ENCODE assay signal across 34 cellular contexts in the genomic region with DNA sequence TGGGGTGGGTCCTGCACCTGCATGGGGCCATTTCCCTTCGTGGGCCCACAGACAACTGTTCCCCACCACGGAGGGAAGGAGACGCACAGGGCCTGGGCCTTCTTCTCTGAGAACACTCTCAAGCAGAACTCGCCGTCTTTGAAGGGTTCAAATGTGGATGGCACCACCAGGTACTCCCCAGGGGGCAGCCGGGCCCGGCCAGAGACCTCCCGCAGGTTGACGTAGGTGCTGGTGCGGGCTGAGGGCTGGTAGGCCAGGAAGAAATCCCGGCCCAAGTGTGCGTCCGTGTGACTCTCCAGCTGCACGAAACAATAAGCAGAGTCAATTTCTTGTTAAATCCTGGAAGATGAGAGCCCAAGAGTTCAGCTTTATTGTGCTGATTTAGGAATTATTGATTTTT. TPM values are rescaled to one million over a fixed set of nuclear protein-coding genes. Genes with fewer than 3 reads are reported as not detected.
"Had no signal": no experiment of that assay in that cellular context is flagged by ENCODE, and none has a peak within 500 bp of the region (broad histone marks: within the 10 kb centered on the region; RNA-seq: fewer than 3 reads in every experiment).

No MANE protein-coding gene starts in this region.

- H3K4me2 ChIP-seq: KMS-11 had no signal

- H3K9me3 ChIP-seq: MG63 had no signal

- H3K4me3 ChIP-seq: MG63 had no signal

- DNase-seq: Karpas-422, Kasumi-1, KG1, MG63, MM.1S, MV-4-11, NCI-H1048, NCI-H1092, NCI-H1092 treated with DMSO at 0.1 percent for 48 hours, NCI-H1105 treated with DMSO at 0.1 percent for 48 hours, NCI-H1417 treated with DMSO at 0.1 percent for 48 hours, NCI-H1436 treated with DMSO at 0.1 percent for 48 hours, NCI-H146, NCI-H1694, NCI-H1694 treated with DMSO at 0.1 percent for 48 hours, NCI-H187, NCI-H187 treated with DMSO at 0.1 percent for 48 hours, NCI-H1930, NCI-H2029, NCI-H2029 treated with DMSO at 0.1 percent for 48 hours, NCI-H2081 treated with DMSO at 0.1 percent for 48 hours, NCI-H2107, NCI-H2171, NCI-H2171 treated with DMSO at 0.1 percent for 48 hours, NCI-H2227 treated with DMSO at 0.1 percent for 48 hours, NCI-H226, NCI-H345, NCI-H446, NCI-H446 treated with DMSO at 0.1 percent for 48 hours, NCI-H510A had no signal

- H3K9ac ChIP-seq: KMS-11 had no signal

- H3K36me3 ChIP-seq: MG63 had no signal

- H3K27me3 ChIP-seq: MG63 had no signal

- H3K27ac ChIP-seq: KMS-11 had no signal

RNA-seq across cellular contexts. Expression of a gene that starts 56.4 kb away (rescaled TPM):
- total RNA-seq: LHCN-M2, M059J, NCI-H460 had no signal
